ENCODE assay signal across 8 cellular contexts in genomic region chr6:134175532-134176282, GRCh38.
A peak's percentile ranks its signal among the peaks of the same experiment; 100 is the strongest.
DNase-seq lines count a peak whose midpoint lies in the region; TF ChIP-seq lines count a peak whose summit lies in the region.

No MANE protein-coding gene starts in this region.

- H3K79me2 ChIP-seq in DOHH2 (ENCODE audit: control insufficient read depth, low read length) = no peaks in the 10 kb centered on the region
- H3K79me2 ChIP-seq in neural cell (replicated peaks; ENCODE audit: insufficient read depth, low read length) = no peaks in the 10 kb centered on the region

- peaks cover 48% of the 10 kb centered on the region for H3K4me1 ChIP-seq in DOHH2 (ENCODE audit: control insufficient read depth, low read length)
- peaks cover 0 to 27% (median 20%) of the 10 kb centered on the region in 4 donors for H3K4me1 ChIP-seq in tibial artery

- peaks cover 36% of the 10 kb centered on the region for H3K27me3 ChIP-seq in DOHH2 (ENCODE audit: control insufficient read depth, low read length)
- H3K27me3 ChIP-seq in neural cell (ENCODE audit: insufficient read depth, low read depth, low read length) = peaks cover 34% of the 10 kb centered on the region
- H3K27me3 ChIP-seq in tibial artery = no peaks in the 10 kb centered on the region

- TF ChIP-seq RAD21 in neural cell (conservative IDR thresholded peaks at IDR 0.05) = no peak

- no peak for TF ChIP-seq EP300 in neural cell (conservative IDR thresholded peaks at IDR 0.05; ENCODE audit: poor library complexity, severe bottlenecking)

- H3F3A ChIP-seq in DOHH2 (ENCODE audit: control insufficient read depth, insufficient read depth) = 0 out of 2 replicates have a peak, but pooled peaks cover 2% of the 10 kb centered on the region
- H3F3A ChIP-seq in neural cell (ENCODE audit: insufficient read depth, low read length, poor library complexity, severe bottlenecking) = no peaks in the 10 kb centered on the region

- H3K27ac ChIP-seq in DOHH2 (ENCODE audit: low read depth, low read length) (no peak overlapping the region), neural cell (ENCODE audit: low read length) (no peak overlapping the region), tibial artery (peak overlapping the region; percentile 96 to 99)

- peaks cover 8% of the 10 kb centered on the region for H3K36me3 ChIP-seq in DOHH2 (ENCODE audit: control insufficient read depth, low read length)
- no peaks in the 10 kb centered on the region for H3K36me3 ChIP-seq in neural cell (ENCODE audit: insufficient read depth, low read length)
- H3K36me3 ChIP-seq in tibial artery = peaks cover 19 to 25% (median 23%) of the 10 kb centered on the region in 3 donors

- H3K9me3 ChIP-seq in DOHH2 (ENCODE audit: control insufficient read depth, insufficient read depth, low read length) (no peaks in the 10 kb centered on the region), neural cell (ENCODE audit: low read length) (no peaks in the 10 kb centered on the region), tibial artery (no peaks in the 10 kb centered on the region)

- H3K9ac ChIP-seq in neural cell (ENCODE audit: low read length) = peak overlapping the region; percentile 69

- TF ChIP-seq CTCF in DOHH2 (IDR thresholded peaks at IDR 0.05; ENCODE audit: low read depth, low read length, poor library complexity, severe bottlenecking) (no peak), foreskin fibroblast (IDR thresholded peaks at IDR 0.05; ENCODE audit: low read depth, low read length) (no peak), neural cell (IDR thresholded peaks at IDR 0.05; ENCODE audit: poor library complexity, severe bottlenecking) (no peak), tibial artery (IDR thresholded peaks at IDR 0.05) (no peak)

- H4K20me1 ChIP-seq in DOHH2 (ENCODE audit: control insufficient read depth, insufficient read depth, low read depth, low read length) (no peaks in the 10 kb centered on the region), neural cell (ENCODE audit: insufficient read depth) (no peaks in the 10 kb centered on the region)

- H3K4me2 ChIP-seq in DOHH2 (ENCODE audit: low read length) = peak overlapping the region; percentile 94
- peak overlapping the region; percentile 86 for H3K4me2 ChIP-seq in neural cell (ENCODE audit: low read length)

- DNase-seq in GOT3 (lab: John Stamatoyannopoulos, UW) (peak; percentile 43), NCI-H146 (lab: John Stamatoyannopoulos, UW) (peak; percentile 89), foreskin fibroblast (peak; percentile 77 to 91), tibial artery (peak; percentile 79 to 90), NCI-H748 (lab: John Stamatoyannopoulos, UW; ENCODE audit: unreplicated experiment) (no peak)
- DNase-seq in activated T-helper 1 cell treated with anti-CD3 and anti-CD28 coated beads, Interleukin-2, amount 50 U/mL, for 16 hours (ENCODE audit: low read depth in 1 of 2, low spot score in 1 of 2) = peak; percentile 17 to 25

- intact Hi-C loops in tibial artery (cut with DNase I; ENCODE audit: low total_unique reads) = loop anchor here (10.0 kb wide), 1 partner anchor 199 kb away; no protein-coding TSS in a partner anchor

- H3K4me3 ChIP-seq in DOHH2 (ENCODE audit: low read length) = peak overlapping the region; percentile 85
- H3K4me3 ChIP-seq in foreskin fibroblast (ENCODE audit: low read depth in 1 of 2, low read length in 2 of 2) = peak overlapping the region; percentile 95 to 100
- H3K4me3 ChIP-seq in neural cell (ENCODE audit: low read length) = peak overlapping the region; percentile 86
- peak overlapping the region; percentile 80 to 90 for H3K4me3 ChIP-seq in tibial artery

- H3K9me2 ChIP-seq in DOHH2 (replicated peaks; ENCODE audit: control insufficient read depth, low read length) = no peaks in the 10 kb centered on the region
- H3K9me2 ChIP-seq in neural cell (ENCODE audit: insufficient read depth, low read length) = no peaks in the 10 kb centered on the region

- peak overlapping the region; percentile 51 for H2AFZ ChIP-seq in neural cell (ENCODE audit: low read depth, low read length)

TF ChIP-seq in neural cell, 6 proteins besides CTCF, POLR2A, EP300 and RAD21:
- no peak for TF ChIP-seq MXI1 (conservative IDR thresholded peaks at IDR 0.05; ENCODE audit: poor library complexity, severe bottlenecking)
- no peak for TF ChIP-seq SMC3 (conservative IDR thresholded peaks at IDR 0.05; ENCODE audit: poor library complexity)
- TF ChIP-seq POLR2AphosphoS5 (IDR thresholded peaks at IDR 0.05) = no peak
- no peak for TF ChIP-seq EZH2 (IDR thresholded peaks at IDR 0.05; ENCODE audit: borderline replicate concordance, insufficient read depth, low read length, poor library complexity, severe bottlenecking)
- TF ChIP-seq, protein P1, sequence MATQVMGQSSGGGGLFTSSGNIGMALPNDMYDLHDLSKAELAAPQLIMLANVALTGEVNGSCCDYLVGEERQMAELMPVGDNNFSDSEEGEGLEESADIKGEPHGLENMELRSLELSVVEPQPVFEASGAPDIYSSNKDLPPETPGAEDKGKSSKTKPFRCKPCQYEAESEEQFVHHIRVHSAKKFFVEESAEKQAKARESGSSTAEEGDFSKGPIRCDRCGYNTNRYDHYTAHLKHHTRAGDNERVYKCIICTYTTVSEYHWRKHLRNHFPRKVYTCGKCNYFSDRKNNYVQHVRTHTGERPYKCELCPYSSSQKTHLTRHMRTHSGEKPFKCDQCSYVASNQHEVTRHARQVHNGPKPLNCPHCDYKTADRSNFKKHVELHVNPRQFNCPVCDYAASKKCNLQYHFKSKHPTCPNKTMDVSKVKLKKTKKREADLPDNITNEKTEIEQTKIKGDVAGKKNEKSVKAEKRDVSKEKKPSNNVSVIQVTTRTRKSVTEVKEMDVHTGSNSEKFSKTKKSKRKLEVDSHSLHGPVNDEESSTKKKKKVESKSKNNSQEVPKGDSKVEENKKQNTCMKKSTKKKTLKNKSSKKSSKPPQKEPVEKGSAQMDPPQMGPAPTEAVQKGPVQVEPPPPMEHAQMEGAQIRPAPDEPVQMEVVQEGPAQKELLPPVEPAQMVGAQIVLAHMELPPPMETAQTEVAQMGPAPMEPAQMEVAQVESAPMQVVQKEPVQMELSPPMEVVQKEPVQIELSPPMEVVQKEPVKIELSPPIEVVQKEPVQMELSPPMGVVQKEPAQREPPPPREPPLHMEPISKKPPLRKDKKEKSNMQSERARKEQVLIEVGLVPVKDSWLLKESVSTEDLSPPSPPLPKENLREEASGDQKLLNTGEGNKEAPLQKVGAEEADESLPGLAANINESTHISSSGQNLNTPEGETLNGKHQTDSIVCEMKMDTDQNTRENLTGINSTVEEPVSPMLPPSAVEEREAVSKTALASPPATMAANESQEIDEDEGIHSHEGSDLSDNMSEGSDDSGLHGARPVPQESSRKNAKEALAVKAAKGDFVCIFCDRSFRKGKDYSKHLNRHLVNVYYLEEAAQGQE (IDR thresholded peaks at IDR 0.05; ENCODE audit: borderline replicate concordance) = no peak
- no peak for TF ChIP-seq TAF1 (IDR thresholded peaks at IDR 0.05; ENCODE audit: low read depth)

Comparison
In these comparisons a context has a peak if more than half of its experiments do, and no peak if none do; other contexts are left out.
1. H3K27ac ChIP-seq: peak in tibial artery (2 of 2); none in DOHH2 (single experiment) and neural cell (single experiment).
2. Peak in every context shown above with its lines, with median percentiles within 50 percentile points of each other: H3K4me3 ChIP-seq.